Comparison of ENCODE assay signal across 37 cellular contexts in genomic region chr13:30667014-30667413, GRCh38.
"Had no signal": no experiment of that assay in that cellular context is flagged by ENCODE, and none has a peak within 500 bp of the region (broad histone marks: within the 10 kb centered on the region; RNA-seq: fewer than 3 reads in every experiment).

No MANE protein-coding gene starts in this region.

- H3K36me3 ChIP-seq: ascending aorta, breast epithelium, cardiac muscle cell, esophagus squamous epithelium, gastroesophageal sphincter, heart right ventricle, WERI-Rb-1 had no signal

- H3K27ac ChIP-seq: ascending aorta, breast epithelium, cardiac muscle cell, coronary artery, dorsolateral prefrontal cortex, epithelial cell of prostate, esophagus squamous epithelium, gastroesophageal sphincter, heart right ventricle, hepatocyte, WERI-Rb-1 had no signal

- H3K27me3 ChIP-seq: ascending aorta, breast epithelium, cardiac muscle cell, dorsolateral prefrontal cortex, esophagus squamous epithelium, gastroesophageal sphincter, heart right ventricle, hepatocyte had no signal

- H3K4me2 ChIP-seq: hepatocyte had no signal

- H3K27me3 Mint-ChIP-seq: activated B cell treated with CpG ODN at 0.5 μM for 24 hours; activated CD8-positive, alpha-beta T cell treated with anti-CD3 and anti-CD28 coated beads for 36 hours; effector memory CD8-positive, alpha-beta T cell; T-helper 17 cell had no signal

- FAIRE-seq: endothelial cell of umbilical vein had no signal

- H3K4me3 Mint-ChIP-seq: activated B cell treated with CpG ODN at 0.5 μM for 24 hours; activated CD8-positive, alpha-beta T cell treated with anti-CD3 and anti-CD28 coated beads for 36 hours; activated naive CD4-positive, alpha-beta T cell treated with anti-CD3 and anti-CD28 coated beads, Interleukin-2, amount 10 ng/mL, durations not matched to agents 7 days and 5 days; activated naive CD8-positive, alpha-beta T cell treated with anti-CD3 and anti-CD28 coated beads, Interleukin-2, amount 10 ng/mL, durations not matched to agents 7 days and 5 days; activated T-helper 1 cell treated with anti-CD3 and anti-CD28 coated beads, Interleukin-12 subunit alpha, Interleukin-12 subunit beta, Interleukin-2, Interleukin-4 antibody, amounts not matched to agents 30 ng/mL and 10 ng/mL and 1 ng/mL, durations not matched to agents 14 hours and 24 hours and 36 hours; brain; dendritic cell treated with granulocyte-macrophage colony-stimulating factor and Interleukin-4, amounts not matched to agents 40 ng/mL and 50 ng/mL, for 4 days; effector memory CD8-positive, alpha-beta T cell; T-helper 17 cell; T-helper 2 cell treated with Interferon-gamma antibody and Interleukin-4, amounts not matched to agents 5 μg/mL and 100 μg/mL, for 36 hours had no signal

- H3K9me3 Mint-ChIP-seq: activated CD8-positive, alpha-beta T cell treated with anti-CD3 and anti-CD28 coated beads for 36 hours; activated naive CD4-positive, alpha-beta T cell treated with anti-CD3 and anti-CD28 coated beads, Interleukin-2, amount 10 ng/mL, durations not matched to agents 7 days and 5 days; activated naive CD4-positive, alpha-beta T cell treated with anti-CD3 and anti-CD28 coated beads, Interleukin-2, amount 50 U/mL, for 72 hours; activated naive CD8-positive, alpha-beta T cell treated with anti-CD3 and anti-CD28 coated beads, Interleukin-2, amount 10 ng/mL, durations not matched to agents 7 days and 5 days; activated T-helper 1 cell treated with anti-CD3 and anti-CD28 coated beads, Interleukin-12 subunit alpha, Interleukin-12 subunit beta, Interleukin-2, Interleukin-4 antibody, amounts not matched to agents 30 ng/mL and 10 ng/mL and 1 ng/mL, durations not matched to agents 14 hours and 24 hours and 36 hours; activated T-helper 2 cell treated with anti-CD3 and anti-CD28 coated beads, Interferon-gamma antibody, Interleukin-2, Interleukin-4, amounts not matched to agents 10 μg/mL and 5 μg/mL and 100 μg/mL, durations not matched to agents 14 hours and 24 hours and 36 hours; brain; dendritic cell treated with granulocyte-macrophage colony-stimulating factor and Interleukin-4, amounts not matched to agents 40 ng/mL and 50 ng/mL, for 4 days; effector memory CD8-positive, alpha-beta T cell; T-helper 2 cell treated with Interferon-gamma antibody and Interleukin-4, amounts not matched to agents 5 μg/mL and 100 μg/mL, for 36 hours had no signal

- H3K36me3 Mint-ChIP-seq: activated naive CD4-positive, alpha-beta T cell treated with anti-CD3 and anti-CD28 coated beads, Interleukin-2, amount 10 ng/mL, durations not matched to agents 7 days and 5 days; activated naive CD4-positive, alpha-beta T cell treated with anti-CD3 and anti-CD28 coated beads, Interleukin-2, amount 50 U/mL, for 72 hours; activated naive CD8-positive, alpha-beta T cell treated with anti-CD3 and anti-CD28 coated beads, Interleukin-2, amount 10 ng/mL, durations not matched to agents 7 days and 5 days; brain had no signal

- H3K4me1 ChIP-seq: ascending aorta, breast epithelium, gastroesophageal sphincter had no signal

- H3K4me3 ChIP-seq: ascending aorta, breast epithelium, cardiac muscle cell, coronary artery, dorsolateral prefrontal cortex, esophagus squamous epithelium, gastroesophageal sphincter, heart right ventricle, hepatocyte had no signal

- H2AFZ ChIP-seq: hepatocyte had no signal

- ATAC-seq: activated CD4-positive, CD25-positive, alpha-beta regulatory T cell treated with anti-CD3 and anti-CD28 coated beads, Interleukin-2, amount 50 U/mL, for 24 hours; activated CD8-positive, alpha-beta T cell treated with anti-CD3 and anti-CD28 coated beads for 36 hours; activated naive CD4-positive, alpha-beta T cell treated with anti-CD3 and anti-CD28 coated beads, Interleukin-2, amount 50 U/mL, for 72 hours; effector memory CD8-positive, alpha-beta T cell; gastroesophageal sphincter; heart right ventricle; T-helper 17 cell had no signal

- DNase-seq: activated B cell treated with CpG ODN at 0.5 μM for 24 hours; activated CD4-positive, alpha-beta T cell treated with anti-CD3 and anti-CD28 coated beads for 48 hours; activated CD4-positive, alpha-beta T cell treated with anti-CD3 and anti-CD28 coated beads, Interleukin-2, amount 50 U/mL, for 1 hour; activated CD4-positive, alpha-beta T cell treated with anti-CD3 and anti-CD28 coated beads, Interleukin-2, amount 50 U/mL, for 48 hours; activated CD8-positive, alpha-beta memory T cell treated with anti-CD3 and anti-CD28 coated beads for 24 hours; activated CD8-positive, alpha-beta memory T cell treated with anti-CD3 and anti-CD28 coated beads, Interleukin-2, amount 50 U/mL, for 4 hours; activated CD8-positive, alpha-beta T cell treated with anti-CD3 and anti-CD28 coated beads for 36 hours; activated effector memory CD4-positive, alpha-beta T cell treated with anti-CD3 and anti-CD28 coated beads, Interleukin-2, amount 50 U/mL, for 16 hours; activated naive CD4-positive, alpha-beta T cell treated with anti-CD3 and anti-CD28 coated beads, Interleukin-2, amount 10 ng/mL, durations not matched to agents 7 days and 5 days; activated naive CD8-positive, alpha-beta T cell treated with anti-CD3 and anti-CD28 coated beads, Interleukin-2, amount 10 ng/mL, durations not matched to agents 7 days and 5 days; activated T-cell treated with anti-CD3 and anti-CD28 coated beads, Interleukin-2, amount 50 U/mL, for 1 hour; activated T-cell treated with anti-CD3 and anti-CD28 coated beads, Interleukin-2, amount 50 U/mL, for 48 hours; central memory CD4-positive, alpha-beta T cell; cerebellar nuclear complex; dorsolateral prefrontal cortex; effector memory CD8-positive, alpha-beta T cell; esophagus squamous epithelium; foreskin melanocyte; heart right ventricle; T-helper 17 cell; T1000; WERI-Rb-1 had no signal

- H3K9me3 ChIP-seq: ascending aorta, breast epithelium, esophagus squamous epithelium, gastroesophageal sphincter, heart right ventricle had no signal

- H3K27ac Mint-ChIP-seq: activated B cell treated with CpG ODN at 0.5 μM for 24 hours; activated CD8-positive, alpha-beta T cell treated with anti-CD3 and anti-CD28 coated beads for 36 hours; activated naive CD4-positive, alpha-beta T cell treated with anti-CD3 and anti-CD28 coated beads, Interleukin-2, amount 10 ng/mL, durations not matched to agents 7 days and 5 days; activated naive CD4-positive, alpha-beta T cell treated with anti-CD3 and anti-CD28 coated beads, Interleukin-2, amount 50 U/mL, for 72 hours; activated naive CD8-positive, alpha-beta T cell treated with anti-CD3 and anti-CD28 coated beads, Interleukin-2, amount 10 ng/mL, durations not matched to agents 7 days and 5 days; activated T-helper 1 cell treated with anti-CD3 and anti-CD28 coated beads, Interleukin-12 subunit alpha, Interleukin-12 subunit beta, Interleukin-2, Interleukin-4 antibody, amounts not matched to agents 30 ng/mL and 10 ng/mL and 1 ng/mL, durations not matched to agents 14 hours and 24 hours and 36 hours; activated T-helper 2 cell treated with anti-CD3 and anti-CD28 coated beads, Interferon-gamma antibody, Interleukin-2, Interleukin-4, amounts not matched to agents 10 μg/mL and 5 μg/mL and 100 μg/mL, durations not matched to agents 14 hours and 24 hours and 36 hours; brain; effector memory CD8-positive, alpha-beta T cell; T-helper 2 cell treated with Interferon-gamma antibody and Interleukin-4, amounts not matched to agents 5 μg/mL and 100 μg/mL, for 36 hours had no signal

- H3K79me2 ChIP-seq: hepatocyte had no signal

- H3K4me1 Mint-ChIP-seq: brain had no signal
